ENCODE assay signal across 13 cellular contexts in genomic region chr1:209787551-209787950, GRCh38. TPM values are rescaled to one million over a fixed set of nuclear protein-coding genes. Genes with fewer than 3 reads are reported as not detected.
DNase-seq lines count a peak whose midpoint lies in the region; ATAC-seq and TF ChIP-seq lines count a peak whose summit lies in the region.
"Had no signal": no experiment of that assay in that cellular context is flagged by ENCODE, and none has a peak within 500 bp of the region (broad histone marks: within the 10 kb centered on the region; RNA-seq: fewer than 3 reads in every experiment).

No MANE protein-coding gene starts in this region.

- H3K9ac ChIP-seq in OCI-LY3 (ENCODE audit: low read length) = no peak overlapping the region

- H3K9me3 Mint-ChIP-seq in mesothelial cell of epicardium = no peaks in the 10 kb centered on the region
- H3K9me3 Mint-ChIP-seq: activated CD8-positive, alpha-beta T cell treated with anti-CD3 and anti-CD28 coated beads for 36 hours had no signal

- H3K4me2 ChIP-seq in OCI-LY3 (ENCODE audit: low read length) = peak overlapping the region; percentile 49

- H3K27me3 ChIP-seq in OCI-LY3 (ENCODE audit: low read depth, low read length) (peaks cover 6% of the 10 kb centered on the region; the same call in 1 of the 2 replicates), heart right ventricle (peaks cover 0 to 28% (median 0%) of the 10 kb centered on the region in 7 donors), prostate gland (replicated peaks; ENCODE audit: insufficient read depth) (no peaks in the 10 kb centered on the region)

- peaks cover 25% of the 10 kb centered on the region for H3K4me1 Mint-ChIP-seq in mesothelial cell of epicardium

- WGBS in heart right ventricle, 2 donors = 32 to 45% methylated on average over 2 of the region's 2 CpGs
- WGBS in prostate gland = 31% methylated on average over 2 of the region's 2 CpGs

- H4K20me1 ChIP-seq in OCI-LY3 (ENCODE audit: insufficient read depth, low read length) = no peaks in the 10 kb centered on the region

- peak overlapping the region; percentile 41 for H2AFZ ChIP-seq in OCI-LY3 (ENCODE audit: low read depth, low read length)

- DNase-seq in CD1c-positive myeloid dendritic cell (ENCODE audit: extremely low spot score) (peak; percentile 16), heart right ventricle (peak in 1 of 2 donors; percentile 58), prostate gland (ENCODE audit: low spot score) (peak; percentile 92), SKM-1 treated with dmso at 0.1 percent for 144 hours (lab: John Stamatoyannopoulos, UW; ENCODE audit: unreplicated experiment) (no peak), mesothelial cell of epicardium (ENCODE audit: low spot score in 2 of 2, unreplicated experiment in 2 of 2) (no peak), NCI-H146 (lab: John Stamatoyannopoulos, UW) (no peak)
- DNase-seq: activated CD8-positive, alpha-beta T cell treated with anti-CD3 and anti-CD28 coated beads for 36 hours; central memory CD4-positive, alpha-beta T cell; EL; NCI-H187 had no signal

- no peak overlapping the region for H3K27ac ChIP-seq in OCI-LY3 (ENCODE audit: low read length)
- peak overlapping the region in 9 of 10 donors; percentile 66 to 91 (median 79) for H3K27ac ChIP-seq in heart right ventricle
- H3K27ac ChIP-seq in prostate gland = peak overlapping the region; percentile 72 to 88

- H3K79me2 ChIP-seq in OCI-LY3 (ENCODE audit: low read length) = peaks cover 17% of the 10 kb centered on the region

- H3K4me3 Mint-ChIP-seq in mesothelial cell of epicardium = no peak overlapping the region
- H3K4me3 Mint-ChIP-seq: activated CD8-positive, alpha-beta T cell treated with anti-CD3 and anti-CD28 coated beads for 36 hours; neural crest cell had no signal

- intact Hi-C loops in heart right ventricle (cut with DNase I) = loop anchor here in 3 of 10 donors (5.0 kb wide), 1 partner anchor 40 kb away; the partner anchor contains the start of gene UTP25 (in 3 of the 3)
- intact Hi-C loops in prostate gland (cut with DNase I) = loop anchor here (5.0 kb wide), 1 partner anchor 40 kb away; the partner anchor contains the start of gene UTP25

- H3K36me3 Mint-ChIP-seq in mesothelial cell of epicardium = peaks cover 44% of the 10 kb centered on the region

- H3K36me3 ChIP-seq in OCI-LY3 (replicated peaks; ENCODE audit: low read depth, low read length) = peaks cover 7% of the 10 kb centered on the region
- H3K36me3 ChIP-seq in heart right ventricle = peaks cover 0 to 35% (median 0%) of the 10 kb centered on the region in 9 donors
- H3K36me3 ChIP-seq in prostate gland = no peaks in the 10 kb centered on the region

- H3K27ac Mint-ChIP-seq in mesothelial cell of epicardium = no peak overlapping the region
- H3K27ac Mint-ChIP-seq: activated CD8-positive, alpha-beta T cell treated with anti-CD3 and anti-CD28 coated beads for 36 hours had no signal

- no peak for TF ChIP-seq CTCF in OCI-LY3 (IDR thresholded peaks at IDR 0.05; ENCODE audit: low read depth, low read length)
- no peak for TF ChIP-seq CTCF in heart right ventricle (IDR thresholded peaks at IDR 0.05)
- TF ChIP-seq CTCF in prostate gland (IDR thresholded peaks at IDR 0.05) = no peak
- no peak for TF ChIP-seq CTCF in mesothelial cell of epicardium (IDR thresholded peaks at IDR 0.05; ENCODE audit: unreplicated experiment)

- H3K4me3 ChIP-seq in OCI-LY3 (ENCODE audit: low read length) (0 out of 2 replicates have a peak overlapping the region, but pooled peaks have one; percentile 4), heart right ventricle (no peak overlapping the region), prostate gland (no peak overlapping the region)

- ATAC-seq in heart right ventricle (peak in 6 of 8 donors; percentile 19 to 69 (median 54)), HG02981 (IDR thresholded peaks at IDR 0.05; ENCODE audit: unreplicated experiment) (no peak)
- ATAC-seq: activated CD8-positive, alpha-beta T cell treated with anti-CD3 and anti-CD28 coated beads for 36 hours had no signal

- TF ChIP-seq POLR2A in prostate gland (IDR thresholded peaks at IDR 0.05) = no peak

- H3K4me1 ChIP-seq in OCI-LY3 (ENCODE audit: low read length) (peaks cover 30% of the 10 kb centered on the region), heart right ventricle (peaks cover 0 to 57% (median 31%) of the 10 kb centered on the region in 9 donors), prostate gland (replicated peaks) (peaks cover 30% of the 10 kb centered on the region)

- H3K9me3 ChIP-seq in OCI-LY3 (ENCODE audit: insufficient read depth, low read length) (no peaks in the 10 kb centered on the region), heart right ventricle (no peaks in the 10 kb centered on the region), prostate gland (no peaks in the 10 kb centered on the region)

- H3K27me3 Mint-ChIP-seq in mesothelial cell of epicardium (ENCODE audit: low read depth) = peaks cover 14% of the 10 kb centered on the region
- H3K27me3 Mint-ChIP-seq: activated CD8-positive, alpha-beta T cell treated with anti-CD3 and anti-CD28 coated beads for 36 hours had no signal

RNA-seq across cellular contexts. Expression of gene C1orf74, which starts 3.2 kb away (rescaled TPM):
- total RNA-seq in heart right ventricle = 1 to 10 TPM; 1.2 to 2.8 (median 1.9) TPM
- 1 to 10 TPM; 1.0 to 1.2 TPM for polyA plus RNA-seq in heart right ventricle
- total RNA-seq in prostate gland = 1 to 10 TPM; 5.0 to 6.8 TPM
- total RNA-seq in mesothelial cell of epicardium = 3.5 to 3.8 TPM (median 3.5 TPM) in 3 replicates

RNA-seq across cellular contexts. Expression of gene IRF6, which starts 18.4 kb away (rescaled TPM):
- total RNA-seq in heart right ventricle = 10 to 100 TPM; 25.1 to 69.4 (median 43.8) TPM
- 10 to 100 TPM in 1 of 2 donors, 1 to 10 TPM in 1; 1.2 to 11.3 TPM for polyA plus RNA-seq in heart right ventricle
- total RNA-seq in prostate gland = 100 to 1,000 TPM in 1 of 2 donors, 10 to 100 TPM in 1; 59.8 to 118 TPM
- total RNA-seq in mesothelial cell of epicardium = 38.1 to 43.1 TPM (median 39.9 TPM) in 3 replicates

RNA-seq across cellular contexts. Expression of gene TRAF3IP3, which starts 31.7 kb away (rescaled TPM):
- 1 to 10 TPM in 4 of 10 donors, under 1 TPM in 6; 0.45 to 8.0 (median 0.85) TPM for total RNA-seq in heart right ventricle
- polyA plus RNA-seq in heart right ventricle = under 1 TPM; 0.58 to 0.59 TPM
- total RNA-seq in prostate gland = 1 to 10 TPM in 1 of 2 donors, under 1 TPM in 1; 0.73 to 1.6 TPM
- total RNA-seq in mesothelial cell of epicardium = 0.85 to 1.2 TPM (median 1.1 TPM) in 3 replicates
- total RNA-seq: neural crest cell had no signal

RNA-seq across cellular contexts. Expression of gene UTP25, which starts 40.2 kb away (rescaled TPM):
- 1 to 10 TPM; 2.3 to 4.2 (median 3.4) TPM for total RNA-seq in heart right ventricle
- 1 to 10 TPM in 1 of 2 donors, under 1 TPM in 1; 0.73 to 1.5 TPM for polyA plus RNA-seq in heart right ventricle
- 1 to 10 TPM; 6.0 to 8.1 TPM for total RNA-seq in prostate gland
- total RNA-seq in mesothelial cell of epicardium = 8.8 to 9.7 TPM (median 9.0 TPM) in 3 replicates

Comparison
In these comparisons a context has a peak if more than half of its experiments do, and no peak if none do; other contexts are left out.
1. DNase-seq: peak in CD1c-positive myeloid dendritic cell (single experiment) and prostate gland (single experiment); none in SKM-1 treated with dmso at 0.1 percent for 144 hours (single experiment), mesothelial cell of epicardium (0 of 2) and NCI-H146 (single experiment).